ENCODE assay signal across 10 cellular contexts in the genomic region with DNA sequence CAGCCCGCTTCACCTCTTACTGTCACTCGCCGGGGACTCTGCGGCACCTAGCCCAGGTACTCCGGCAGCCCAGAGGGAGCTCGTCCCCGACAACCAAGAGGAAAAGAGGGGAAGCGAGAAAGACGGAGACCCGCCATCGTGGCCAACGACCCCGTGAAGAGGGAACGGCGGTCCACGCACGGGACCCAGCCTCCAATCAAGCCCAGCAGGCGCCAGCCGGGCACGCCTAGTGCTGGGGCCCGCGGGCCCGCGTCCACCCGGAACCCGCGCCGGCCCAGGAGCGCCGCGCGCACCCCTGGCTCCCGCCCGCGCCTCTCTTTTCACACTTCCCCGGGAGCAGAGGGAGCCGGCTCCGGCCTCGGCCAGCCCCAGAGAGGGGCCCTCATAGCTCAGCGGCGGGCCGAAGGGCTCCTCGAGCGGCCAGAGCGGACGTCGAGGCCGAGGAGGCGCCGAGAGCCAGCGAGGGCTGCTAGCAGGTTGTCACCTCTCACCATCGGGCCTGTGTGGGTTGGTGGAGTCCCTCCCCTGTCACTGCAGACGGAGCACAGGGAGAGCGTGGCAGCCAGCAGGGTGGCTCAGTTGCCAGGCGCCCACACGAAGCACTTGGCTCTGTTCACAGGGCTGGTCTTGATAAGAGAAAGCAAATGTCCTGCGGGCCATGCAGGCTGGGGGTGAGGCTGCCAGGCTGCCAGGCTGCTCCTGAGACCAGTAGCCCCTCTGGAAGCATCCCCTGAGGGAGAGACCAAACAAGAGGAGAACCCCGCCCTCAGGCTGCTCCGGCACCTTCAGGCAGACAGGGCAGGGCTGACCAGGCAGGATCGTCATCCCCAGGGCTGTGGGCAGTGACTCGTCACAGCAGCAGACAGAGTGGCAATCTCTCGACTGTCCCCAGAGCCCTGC. TPM values are rescaled to one million over a fixed set of nuclear protein-coding genes. Genes with fewer than 3 reads are reported as not detected.
DNase-seq lines count a peak whose midpoint lies in the region; ATAC-seq and TF ChIP-seq lines count a peak whose summit lies in the region.
"Had no signal": no experiment of that assay in that cellular context is flagged by ENCODE, and none has a peak within 500 bp of the region (broad histone marks: within the 10 kb centered on the region; RNA-seq: fewer than 3 reads in every experiment).

No MANE protein-coding gene starts in this region.

- intact Hi-C loops in dendritic cell treated with granulocyte-macrophage colony-stimulating factor and Interleukin-4, amounts not matched to agents 40 ng/mL and 50 ng/mL, for 4 days (cut with micrococcal nuclease): no loop called here
- intact Hi-C loops in aorta (cut with DNase I): no loop called here

- WGBS in aorta, 2 donors: 25 to 53% methylated on average over 39 to 62 of the region's 62 CpGs
- 96% methylated on average over 47 of the region's 62 CpGs for WGBS in hepatocyte (ENCODE audit: low lambda C conversion rate, missing lambda C conversion rate)

- H3K27ac ChIP-seq in aorta (ENCODE audit: low read depth in 1 of 2, low read length in 2 of 2): peak overlapping the region in 1 of 2 donors; percentile 1
- H3K27ac ChIP-seq in hepatocyte: no peak overlapping the region

- DNase-seq in activated naive CD8-positive, alpha-beta T cell treated with anti-CD3 and anti-CD28 coated beads, Interleukin-2, amount 10 ng/mL, durations not matched to agents 7 days and 5 days: no peak
- DNase-seq in activated naive CD8-positive, alpha-beta T cell treated with anti-CD3 and anti-CD28 coated beads for 36 hours: no peak
- DNase-seq in mesenteric fat pad (ENCODE audit: low spot score) (peak; percentile 89), aorta (peak in 1 of 2 donors; percentile 80), ureter (ENCODE audit: low spot score) (no peak), hepatocyte (ENCODE audit: low spot score) (no peak)
- DNase-seq: AML-193, SHP77 had no signal

- H3K79me2 ChIP-seq in hepatocyte: no peaks in the 10 kb centered on the region

- H3K36me3 ChIP-seq in aorta (ENCODE audit: control insufficient read depth in 1 of 2, insufficient read depth in 2 of 2, low read length in 1 of 2) (no peaks in the 10 kb centered on the region), hepatocyte (replicated peaks; ENCODE audit: insufficient read depth, low read depth) (no peaks in the 10 kb centered on the region)

- ATAC-seq in activated naive CD8-positive, alpha-beta T cell treated with anti-CD3 and anti-CD28 coated beads, Interleukin-2, amount 10 ng/mL, durations not matched to agents 7 days and 5 days (ENCODE audit: low read depth): peak; percentile 47
- ATAC-seq in aorta (ENCODE audit: low FRiP score): peak; percentile 62
- no peak for ATAC-seq in HG02642 (IDR thresholded peaks at IDR 0.05; ENCODE audit: poor library complexity, unreplicated experiment)

- no peaks in the 10 kb centered on the region for H3K9me3 ChIP-seq in aorta (ENCODE audit: control insufficient read depth, low read length)
- H3K9me3 ChIP-seq in hepatocyte (ENCODE audit: low read depth): no peaks in the 10 kb centered on the region

- no peaks in the 10 kb centered on the region for H3K36me3 Mint-ChIP-seq in activated naive CD8-positive, alpha-beta T cell treated with anti-CD3 and anti-CD28 coated beads, Interleukin-2, amount 10 ng/mL, durations not matched to agents 7 days and 5 days
- H3K36me3 Mint-ChIP-seq in activated naive CD8-positive, alpha-beta T cell treated with anti-CD3 and anti-CD28 coated beads for 36 hours: no peaks in the 10 kb centered on the region
- no peaks in the 10 kb centered on the region for H3K36me3 Mint-ChIP-seq in dendritic cell treated with granulocyte-macrophage colony-stimulating factor and Interleukin-4, amounts not matched to agents 40 ng/mL and 50 ng/mL, for 4 days (ENCODE audit: low read depth)

- H3K4me3 Mint-ChIP-seq in activated naive CD8-positive, alpha-beta T cell treated with anti-CD3 and anti-CD28 coated beads, Interleukin-2, amount 10 ng/mL, durations not matched to agents 7 days and 5 days: no peak overlapping the region
- H3K4me3 Mint-ChIP-seq in activated naive CD8-positive, alpha-beta T cell treated with anti-CD3 and anti-CD28 coated beads for 36 hours: no peak overlapping the region
- no peak overlapping the region for H3K4me3 Mint-ChIP-seq in dendritic cell treated with granulocyte-macrophage colony-stimulating factor and Interleukin-4, amounts not matched to agents 40 ng/mL and 50 ng/mL, for 4 days

- H3K4me3 ChIP-seq in aorta (ENCODE audit: low read length in 2 of 2) (no peak overlapping the region), hepatocyte (no peak overlapping the region)

- H3K9me3 Mint-ChIP-seq in activated naive CD8-positive, alpha-beta T cell treated with anti-CD3 and anti-CD28 coated beads, Interleukin-2, amount 10 ng/mL, durations not matched to agents 7 days and 5 days: no peaks in the 10 kb centered on the region
- H3K9me3 Mint-ChIP-seq in activated naive CD8-positive, alpha-beta T cell treated with anti-CD3 and anti-CD28 coated beads for 36 hours: no peaks in the 10 kb centered on the region
- H3K9me3 Mint-ChIP-seq in dendritic cell treated with granulocyte-macrophage colony-stimulating factor and Interleukin-4, amounts not matched to agents 40 ng/mL and 50 ng/mL, for 4 days: no peaks in the 10 kb centered on the region

- H3K4me2 ChIP-seq in hepatocyte: no peak overlapping the region

- H3K9me2 ChIP-seq in hepatocyte (replicated peaks; ENCODE audit: insufficient read depth): no peaks in the 10 kb centered on the region

- no peak overlapping the region for H2AFZ ChIP-seq in hepatocyte

- no peak for TF ChIP-seq CTCF in hepatocyte (IDR thresholded peaks at IDR 0.05; ENCODE audit: poor library complexity)

- peaks cover 19% of the 10 kb centered on the region for H3K27me3 Mint-ChIP-seq in activated naive CD8-positive, alpha-beta T cell treated with anti-CD3 and anti-CD28 coated beads, Interleukin-2, amount 10 ng/mL, durations not matched to agents 7 days and 5 days
- H3K27me3 Mint-ChIP-seq in activated naive CD8-positive, alpha-beta T cell treated with anti-CD3 and anti-CD28 coated beads for 36 hours: peaks cover 24% of the 10 kb centered on the region
- peaks cover 46% of the 10 kb centered on the region for H3K27me3 Mint-ChIP-seq in dendritic cell treated with granulocyte-macrophage colony-stimulating factor and Interleukin-4, amounts not matched to agents 40 ng/mL and 50 ng/mL, for 4 days

- POLR2A ChIA-PET in activated naive CD8-positive, alpha-beta T cell treated with anti-CD3 and anti-CD28 coated beads, Interleukin-2, amount 10 ng/mL, durations not matched to agents 7 days and 5 days (lab: Charles Lee): no interaction called here

- no peaks in the 10 kb centered on the region for H4K20me1 ChIP-seq in hepatocyte (ENCODE audit: insufficient read depth, poor library complexity, severe bottlenecking)

- H3K4me1 Mint-ChIP-seq in activated naive CD8-positive, alpha-beta T cell treated with anti-CD3 and anti-CD28 coated beads, Interleukin-2, amount 10 ng/mL, durations not matched to agents 7 days and 5 days: no peaks in the 10 kb centered on the region
- no peaks in the 10 kb centered on the region for H3K4me1 Mint-ChIP-seq in activated naive CD8-positive, alpha-beta T cell treated with anti-CD3 and anti-CD28 coated beads for 36 hours
- peaks cover 16% of the 10 kb centered on the region for H3K4me1 Mint-ChIP-seq in dendritic cell treated with granulocyte-macrophage colony-stimulating factor and Interleukin-4, amounts not matched to agents 40 ng/mL and 50 ng/mL, for 4 days (ENCODE audit: low read depth)

- no peak overlapping the region for H3K27ac Mint-ChIP-seq in activated naive CD8-positive, alpha-beta T cell treated with anti-CD3 and anti-CD28 coated beads, Interleukin-2, amount 10 ng/mL, durations not matched to agents 7 days and 5 days
- H3K27ac Mint-ChIP-seq in activated naive CD8-positive, alpha-beta T cell treated with anti-CD3 and anti-CD28 coated beads for 36 hours: no peak overlapping the region
- peak overlapping the region; percentile 35 for H3K27ac Mint-ChIP-seq in dendritic cell treated with granulocyte-macrophage colony-stimulating factor and Interleukin-4, amounts not matched to agents 40 ng/mL and 50 ng/mL, for 4 days

- H3K4me1 ChIP-seq in aorta (ENCODE audit: control insufficient read depth in 1 of 2, insufficient read depth in 2 of 2, low read length in 2 of 2) (no peaks in the 10 kb centered on the region), hepatocyte (ENCODE audit: insufficient read depth) (peaks cover 12% of the 10 kb centered on the region)

- H3K27me3 ChIP-seq in aorta (ENCODE audit: control insufficient read depth in 1 of 2, insufficient read depth in 2 of 2, low read length in 1 of 2) (no peaks in the 10 kb centered on the region), hepatocyte (no peaks in the 10 kb centered on the region)

RNA-seq across cellular contexts. Expression of a gene that starts 36.9 kb away (rescaled TPM):
- 1 to 10 TPM; 6.8 to 7.1 TPM for total RNA-seq in activated naive CD8-positive, alpha-beta T cell treated with anti-CD3 and anti-CD28 coated beads, Interleukin-2, amount 10 ng/mL, durations not matched to agents 7 days and 5 days
- total RNA-seq in activated naive CD8-positive, alpha-beta T cell treated with anti-CD3 and anti-CD28 coated beads for 36 hours: 1 to 10 TPM; 3.7 to 3.9 TPM
- 66.7 TPM for total RNA-seq in mesenteric fat pad
- 10 to 100 TPM; 30.7 to 33.6 TPM for total RNA-seq in aorta
- 10 to 100 TPM in 1 of 2 donors, 1 to 10 TPM in 1; 7.8 to 10.2 TPM for polyA plus RNA-seq in aorta
- 18.8 TPM for total RNA-seq in ureter
- 8.6 and 11.3 TPM in 2 replicates for total RNA-seq in hepatocyte
- 7.7 and 10.2 TPM in 2 replicates for polyA plus RNA-seq in hepatocyte

RNA-seq across cellular contexts. Expression of a gene that starts 55.0 kb away (rescaled TPM):
- under 1 TPM; 0.25 to 0.43 TPM for total RNA-seq in activated naive CD8-positive, alpha-beta T cell treated with anti-CD3 and anti-CD28 coated beads, Interleukin-2, amount 10 ng/mL, durations not matched to agents 7 days and 5 days
- total RNA-seq in activated naive CD8-positive, alpha-beta T cell treated with anti-CD3 and anti-CD28 coated beads for 36 hours: under 1 TPM; 0.49 to 0.76 TPM
- total RNA-seq in mesenteric fat pad (18.0 TPM), aorta (1 to 10 TPM; 1.6 to 2.5 TPM), ureter (61.6 TPM), hepatocyte (10.0 and 10.9 TPM in 2 replicates)
- polyA plus RNA-seq in aorta (under 1 TPM; 0.15 to 0.25 TPM), hepatocyte (4.0 and 9.5 TPM in 2 replicates)
